ENCODE assay signal across 1 cellular context in genomic region chr9:94166237-94167054, GRCh38.
TF ChIP-seq lines count a peak whose summit lies in the region.

No MANE protein-coding gene starts in this region.

TF ChIP-seq in K562, 482 proteins besides CTCF, POLR2A, EP300 and RAD21 (continued from another document and continues in another):
- TF ChIP-seq PRDM10 (IDR thresholded peaks at IDR 0.05; ENCODE audit: partially characterized antibody) (peak; percentile 41), RB1 (IDR thresholded peaks at IDR 0.05; ENCODE audit: low read depth) (peak; percentile 80), TCFL5 (CRISPR knock-in tag; conservative IDR thresholded peaks at IDR 0.05) (no peak), RBM25 (IDR thresholded peaks at IDR 0.05; ENCODE audit: low read depth, low read length, severe bottlenecking) (peak; percentile 97), XRCC3 (IDR thresholded peaks at IDR 0.05) (no peak), NFE2 (IDR thresholded peaks at IDR 0.05; ENCODE audit: low read depth) (no peak), ZBTB5 (IDR thresholded peaks at IDR 0.05) (no peak), KDM5B (IDR thresholded peaks at IDR 0.05; ENCODE audit: insufficient replicate concordance, low read depth, low read length) (peak; percentile 72), ZNF408 (CRISPR knock-in tag; IDR thresholded peaks at IDR 0.05; ENCODE audit: low read depth) (no peak), ZNF57 (CRISPR knock-in tag; IDR thresholded peaks at IDR 0.05) (no peak), ZKSCAN3 (CRISPR knock-in tag; IDR thresholded peaks at IDR 0.05) (no peak), KHSRP (IDR thresholded peaks at IDR 0.05) (no peak), NFRKB (IDR thresholded peaks at IDR 0.05; ENCODE audit: low read depth) (peak; percentile 46), TARDBP (IDR thresholded peaks at IDR 0.05) (peak; percentile 39; the same call in 1 of the 2 replicates), CBX8 (IDR thresholded peaks at IDR 0.05; ENCODE audit: borderline replicate concordance, extremely low read depth, low read depth, low read length, poor library complexity, severe bottlenecking) (no peak), ZNF239 (CRISPR knock-in tag; IDR thresholded peaks at IDR 0.05) (no peak), CAMTA2 (CRISPR knock-in tag; conservative IDR thresholded peaks at IDR 0.05) (no peak), MYNN (IDR thresholded peaks at IDR 0.05) (no peak; the same call in 1 of the 2 replicates), MYNN (CRISPR knock-in tag; IDR thresholded peaks at IDR 0.05) (no peak), USF2 (CRISPR knock-in tag; IDR thresholded peaks at IDR 0.05) (0 out of 2 replicates have a peak, but pooled peaks have one; percentile 22), CBX1 (IDR thresholded peaks at IDR 0.05; ENCODE audit: low read depth) (peak; percentile 35; the same call in 1 of the 2 replicates), CREM (IDR thresholded peaks at IDR 0.05; ENCODE audit: low read depth) (peak; percentile 97), THAP7 (CRISPR knock-in tag; IDR thresholded peaks at IDR 0.05) (peak; percentile 89), NR1H2 (CRISPR knock-in tag; IDR thresholded peaks at IDR 0.05) (no peak), ZC3H11A (IDR thresholded peaks at IDR 0.05; ENCODE audit: low read depth, low read length) (no peak), HDAC3 (IDR thresholded peaks at IDR 0.05; ENCODE audit: borderline replicate concordance, partially characterized antibody) (no peak), MTA3 (IDR thresholded peaks at IDR 0.05; ENCODE audit: borderline replicate concordance) (no peak), PHF8 (IDR thresholded peaks at IDR 0.05; ENCODE audit: borderline replicate concordance, low read length) (peak; percentile 73; the same call in 1 of the 2 replicates), MLLT1 (IDR thresholded peaks at IDR 0.05) (no peak), ELK1 (CRISPR knock-in tag; IDR thresholded peaks at IDR 0.05) (no peak), TSHZ1 (CRISPR knock-in tag; IDR thresholded peaks at IDR 0.05) (no peak), SETDB1 (IDR thresholded peaks at IDR 0.05; ENCODE audit: low read length) (no peak), SMARCB1 (IDR thresholded peaks at IDR 0.05; ENCODE audit: insufficient read length, low read depth) (no peak), BHLHE40 (IDR thresholded peaks at IDR 0.05; ENCODE audit: low read length) (0 out of 2 replicates have a peak, but pooled peaks have one; percentile 5), SREBF1 (IDR thresholded peaks at IDR 0.05; ENCODE audit: borderline replicate concordance, low read depth, low read length) (0 out of 2 replicates have a peak, but pooled peaks have one; percentile 71), ZNF253 (CRISPR knock-in tag; conservative IDR thresholded peaks at IDR 0.05) (no peak), ASH1L (IDR thresholded peaks at IDR 0.05; ENCODE audit: borderline replicate concordance, low read depth, partially characterized antibody) (peak; percentile 84), BMI1 (IDR thresholded peaks at IDR 0.05; ENCODE audit: low read length) (no peak), ZSCAN29 (IDR thresholded peaks at IDR 0.05) (0 out of 2 replicates have a peak, but pooled peaks have one; percentile 32), ZNF212 (CRISPR knock-in tag; IDR thresholded peaks at IDR 0.05) (no peak), ZBTB7A (IDR thresholded peaks at IDR 0.05; ENCODE audit: borderline replicate concordance, control insufficient read depth, low read depth, low read length) (peak; percentile 58; the same call in 1 of the 2 replicates)
